2 cellular contexts compared by ENCODE assay signal in the genomic region with DNA sequence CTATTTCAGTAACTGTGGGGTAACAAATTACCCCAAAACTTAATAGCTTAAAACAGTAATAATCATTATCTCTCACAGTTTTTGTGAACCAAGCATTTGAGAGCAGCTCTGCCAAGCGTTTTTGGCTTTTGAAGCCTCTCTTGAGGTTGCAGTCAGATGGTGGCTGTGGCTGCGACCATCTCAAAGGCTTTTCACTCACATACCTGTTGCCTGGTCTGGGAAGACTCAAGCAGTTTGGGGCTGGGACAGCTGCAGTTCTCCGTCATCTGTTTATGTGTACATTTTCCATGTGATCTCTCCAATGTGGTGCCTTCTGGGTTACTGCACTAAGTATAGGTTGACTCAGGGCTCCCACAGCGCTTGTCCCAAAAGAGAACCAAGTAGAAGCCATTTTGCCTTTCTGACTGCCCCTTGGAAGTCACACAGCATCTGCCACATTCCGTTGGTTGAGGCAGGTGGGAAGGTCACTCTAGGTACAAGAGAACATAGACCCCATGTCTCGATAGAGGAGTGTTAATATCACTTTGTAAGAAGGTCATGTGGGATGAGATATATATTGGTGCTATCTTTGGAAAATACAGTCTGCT.
A peak's percentile ranks its signal among the peaks of the same experiment; 100 is the strongest.
TF ChIP-seq lines count a peak whose summit lies in the region.

No MANE protein-coding gene starts in this region.

TF ChIP-seq in HEK293, 187 proteins besides CTCF, POLR2A, EP300 and RAD21 (continued from another document):
- TF ChIP-seq, protein P1, sequence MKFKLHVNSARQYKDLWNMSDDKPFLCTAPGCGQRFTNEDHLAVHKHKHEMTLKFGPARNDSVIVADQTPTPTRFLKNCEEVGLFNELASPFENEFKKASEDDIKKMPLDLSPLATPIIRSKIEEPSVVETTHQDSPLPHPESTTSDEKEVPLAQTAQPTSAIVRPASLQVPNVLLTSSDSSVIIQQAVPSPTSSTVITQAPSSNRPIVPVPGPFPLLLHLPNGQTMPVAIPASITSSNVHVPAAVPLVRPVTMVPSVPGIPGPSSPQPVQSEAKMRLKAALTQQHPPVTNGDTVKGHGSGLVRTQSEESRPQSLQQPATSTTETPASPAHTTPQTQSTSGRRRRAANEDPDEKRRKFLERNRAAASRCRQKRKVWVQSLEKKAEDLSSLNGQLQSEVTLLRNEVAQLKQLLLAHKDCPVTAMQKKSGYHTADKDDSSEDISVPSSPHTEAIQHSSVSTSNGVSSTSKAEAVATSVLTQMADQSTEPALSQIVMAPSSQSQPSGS (tag by site-specific recombination; IDR thresholded peaks at IDR 0.05; ENCODE audit: low read depth): no peak

TF ChIP-seq in K562, 482 proteins besides CTCF, POLR2A, EP300 and RAD21 (continued from another document and continues in another):
- TF ChIP-seq, protein P2, sequence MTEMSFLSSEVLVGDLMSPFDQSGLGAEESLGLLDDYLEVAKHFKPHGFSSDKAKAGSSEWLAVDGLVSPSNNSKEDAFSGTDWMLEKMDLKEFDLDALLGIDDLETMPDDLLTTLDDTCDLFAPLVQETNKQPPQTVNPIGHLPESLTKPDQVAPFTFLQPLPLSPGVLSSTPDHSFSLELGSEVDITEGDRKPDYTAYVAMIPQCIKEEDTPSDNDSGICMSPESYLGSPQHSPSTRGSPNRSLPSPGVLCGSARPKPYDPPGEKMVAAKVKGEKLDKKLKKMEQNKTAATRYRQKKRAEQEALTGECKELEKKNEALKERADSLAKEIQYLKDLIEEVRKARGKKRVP (CRISPR knock-in tag; IDR thresholded peaks at IDR 0.05): peak; percentile 60; the same call in 1 of the 2 replicates
- TF ChIP-seq KLF6 (CRISPR knock-in tag; IDR thresholded peaks at IDR 0.05; ENCODE audit: borderline replicate concordance) (peak; percentile 68; the same call in 1 of the 2 replicates), ZNF76 (CRISPR knock-in tag; IDR thresholded peaks at IDR 0.05; ENCODE audit: borderline replicate concordance) (0 out of 2 replicates have a peak, but pooled peaks have one; percentile 71), MAZ (CRISPR knock-in tag; conservative IDR thresholded peaks at IDR 0.05 in 1 of 2, IDR thresholded peaks at IDR 0.05 in 1 of 2) (0 out of 4 replicates have a peak, but pooled peaks of 1 of the 2 experiments have one; percentile 32), E2F3 (CRISPR knock-in tag; IDR thresholded peaks at IDR 0.05) (peak; percentile 39; the same call in 1 of the 2 replicates), ZNF165 (CRISPR knock-in tag; IDR thresholded peaks at IDR 0.05; ENCODE audit: borderline replicate concordance) (peak; percentile 44; the same call in 1 of the 2 replicates), CXXC5 (CRISPR knock-in tag; IDR thresholded peaks at IDR 0.05) (peak; percentile 35), ZZZ3 (IDR thresholded peaks at IDR 0.05) (no peak), ZNF785 (CRISPR knock-in tag; IDR thresholded peaks at IDR 0.05) (no peak), ARNT (IDR thresholded peaks at IDR 0.05) (no peak), POLR3G (IDR thresholded peaks at IDR 0.05; ENCODE audit: extremely low read depth, insufficient read length, insufficient replicate concordance) (no peak), ELF4 (CRISPR knock-in tag; IDR thresholded peaks at IDR 0.05) (no peak), ZNF311 (CRISPR knock-in tag; IDR thresholded peaks at IDR 0.05) (peak; percentile 78), ZNF41 (CRISPR knock-in tag; conservative IDR thresholded peaks at IDR 0.05) (0 out of 2 replicates have a peak, but pooled peaks have one; percentile 45), NR4A1 (CRISPR knock-in tag; IDR thresholded peaks at IDR 0.05) (no peak), NR4A1 (tag; IDR thresholded peaks at IDR 0.05) (peak; percentile 61; the same call in 1 of the 2 replicates), ZFP1 (CRISPR knock-in tag; IDR thresholded peaks at IDR 0.05) (no peak), ZNF561 (CRISPR knock-in tag; conservative IDR thresholded peaks at IDR 0.05) (no peak), ZC3H8 (IDR thresholded peaks at IDR 0.05) (no peak), ZNF583 (CRISPR knock-in tag; IDR thresholded peaks at IDR 0.05) (peak; percentile 74; the same call in 1 of the 2 replicates), ZNF239 (CRISPR knock-in tag; IDR thresholded peaks at IDR 0.05) (peak; percentile 21; the same call in 1 of the 2 replicates), ZNF766 (CRISPR knock-in tag; conservative IDR thresholded peaks at IDR 0.05) (0 out of 2 replicates have a peak, but pooled peaks have one; percentile 30)
- TF ChIP-seq, protein P3, sequence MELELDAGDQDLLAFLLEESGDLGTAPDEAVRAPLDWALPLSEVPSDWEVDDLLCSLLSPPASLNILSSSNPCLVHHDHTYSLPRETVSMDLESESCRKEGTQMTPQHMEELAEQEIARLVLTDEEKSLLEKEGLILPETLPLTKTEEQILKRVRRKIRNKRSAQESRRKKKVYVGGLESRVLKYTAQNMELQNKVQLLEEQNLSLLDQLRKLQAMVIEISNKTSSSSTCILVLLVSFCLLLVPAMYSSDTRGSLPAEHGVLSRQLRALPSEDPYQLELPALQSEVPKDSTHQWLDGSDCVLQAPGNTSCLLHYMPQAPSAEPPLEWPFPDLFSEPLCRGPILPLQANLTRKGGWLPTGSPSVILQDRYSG (tag; conservative IDR thresholded peaks at IDR 0.05; ENCODE audit: low read depth): peak; percentile 80
- TF ChIP-seq, protein P4, sequence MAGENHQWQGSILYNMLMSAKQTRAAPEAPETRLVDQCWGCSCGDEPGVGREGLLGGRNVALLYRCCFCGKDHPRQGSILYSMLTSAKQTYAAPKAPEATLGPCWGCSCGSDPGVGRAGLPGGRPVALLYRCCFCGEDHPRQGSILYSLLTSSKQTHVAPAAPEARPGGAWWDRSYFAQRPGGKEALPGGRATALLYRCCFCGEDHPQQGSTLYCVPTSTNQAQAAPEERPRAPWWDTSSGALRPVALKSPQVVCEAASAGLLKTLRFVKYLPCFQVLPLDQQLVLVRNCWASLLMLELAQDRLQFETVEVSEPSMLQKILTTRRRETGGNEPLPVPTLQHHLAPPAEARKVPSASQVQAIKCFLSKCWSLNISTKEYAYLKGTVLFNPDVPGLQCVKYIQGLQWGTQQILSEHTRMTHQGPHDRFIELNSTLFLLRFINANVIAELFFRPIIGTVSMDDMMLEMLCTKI (IDR thresholded peaks at IDR 0.05; ENCODE audit: partially characterized antibody): no peak
- TF ChIP-seq, protein P5, sequence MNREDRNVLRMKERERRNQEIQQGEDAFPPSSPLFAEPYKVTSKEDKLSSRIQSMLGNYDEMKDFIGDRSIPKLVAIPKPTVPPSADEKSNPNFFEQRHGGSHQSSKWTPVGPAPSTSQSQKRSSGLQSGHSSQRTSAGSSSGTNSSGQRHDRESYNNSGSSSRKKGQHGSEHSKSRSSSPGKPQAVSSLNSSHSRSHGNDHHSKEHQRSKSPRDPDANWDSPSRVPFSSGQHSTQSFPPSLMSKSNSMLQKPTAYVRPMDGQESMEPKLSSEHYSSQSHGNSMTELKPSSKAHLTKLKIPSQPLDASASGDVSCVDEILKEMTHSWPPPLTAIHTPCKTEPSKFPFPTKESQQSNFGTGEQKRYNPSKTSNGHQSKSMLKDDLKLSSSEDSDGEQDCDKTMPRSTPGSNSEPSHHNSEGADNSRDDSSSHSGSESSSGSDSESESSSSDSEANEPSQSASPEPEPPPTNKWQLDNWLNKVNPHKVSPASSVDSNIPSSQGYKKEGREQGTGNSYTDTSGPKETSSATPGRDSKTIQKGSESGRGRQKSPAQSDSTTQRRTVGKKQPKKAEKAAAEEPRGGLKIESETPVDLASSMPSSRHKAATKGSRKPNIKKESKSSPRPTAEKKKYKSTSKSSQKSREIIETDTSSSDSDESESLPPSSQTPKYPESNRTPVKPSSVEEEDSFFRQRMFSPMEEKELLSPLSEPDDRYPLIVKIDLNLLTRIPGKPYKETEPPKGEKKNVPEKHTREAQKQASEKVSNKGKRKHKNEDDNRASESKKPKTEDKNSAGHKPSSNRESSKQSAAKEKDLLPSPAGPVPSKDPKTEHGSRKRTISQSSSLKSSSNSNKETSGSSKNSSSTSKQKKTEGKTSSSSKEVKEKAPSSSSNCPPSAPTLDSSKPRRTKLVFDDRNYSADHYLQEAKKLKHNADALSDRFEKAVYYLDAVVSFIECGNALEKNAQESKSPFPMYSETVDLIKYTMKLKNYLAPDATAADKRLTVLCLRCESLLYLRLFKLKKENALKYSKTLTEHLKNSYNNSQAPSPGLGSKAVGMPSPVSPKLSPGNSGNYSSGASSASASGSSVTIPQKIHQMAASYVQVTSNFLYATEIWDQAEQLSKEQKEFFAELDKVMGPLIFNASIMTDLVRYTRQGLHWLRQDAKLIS (CRISPR knock-in tag; IDR thresholded peaks at IDR 0.05): no peak
- TF ChIP-seq, protein P6, sequence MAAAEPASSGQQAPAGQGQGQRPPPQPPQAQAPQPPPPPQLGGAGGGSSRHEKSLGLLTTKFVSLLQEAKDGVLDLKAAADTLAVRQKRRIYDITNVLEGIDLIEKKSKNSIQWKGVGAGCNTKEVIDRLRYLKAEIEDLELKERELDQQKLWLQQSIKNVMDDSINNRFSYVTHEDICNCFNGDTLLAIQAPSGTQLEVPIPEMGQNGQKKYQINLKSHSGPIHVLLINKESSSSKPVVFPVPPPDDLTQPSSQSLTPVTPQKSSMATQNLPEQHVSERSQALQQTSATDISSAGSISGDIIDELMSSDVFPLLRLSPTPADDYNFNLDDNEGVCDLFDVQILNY (CRISPR knock-in tag; IDR thresholded peaks at IDR 0.05): no peak
- TF ChIP-seq, protein P7, sequence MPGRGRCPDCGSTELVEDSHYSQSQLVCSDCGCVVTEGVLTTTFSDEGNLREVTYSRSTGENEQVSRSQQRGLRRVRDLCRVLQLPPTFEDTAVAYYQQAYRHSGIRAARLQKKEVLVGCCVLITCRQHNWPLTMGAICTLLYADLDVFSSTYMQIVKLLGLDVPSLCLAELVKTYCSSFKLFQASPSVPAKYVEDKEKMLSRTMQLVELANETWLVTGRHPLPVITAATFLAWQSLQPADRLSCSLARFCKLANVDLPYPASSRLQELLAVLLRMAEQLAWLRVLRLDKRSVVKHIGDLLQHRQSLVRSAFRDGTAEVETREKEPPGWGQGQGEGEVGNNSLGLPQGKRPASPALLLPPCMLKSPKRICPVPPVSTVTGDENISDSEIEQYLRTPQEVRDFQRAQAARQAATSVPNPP (IDR thresholded peaks at IDR 0.05; ENCODE audit: borderline replicate concordance, insufficient read depth, insufficient read length): no peak
- TF ChIP-seq, protein P8, sequence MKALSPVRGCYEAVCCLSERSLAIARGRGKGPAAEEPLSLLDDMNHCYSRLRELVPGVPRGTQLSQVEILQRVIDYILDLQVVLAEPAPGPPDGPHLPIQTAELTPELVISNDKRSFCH (CRISPR knock-in tag; IDR thresholded peaks at IDR 0.05): no peak
- TF ChIP-seq, protein P8 (tag; IDR thresholded peaks at IDR 0.05): 0 out of 2 replicates have a peak, but pooled peaks have one; percentile 37
- TF ChIP-seq, protein P9, sequence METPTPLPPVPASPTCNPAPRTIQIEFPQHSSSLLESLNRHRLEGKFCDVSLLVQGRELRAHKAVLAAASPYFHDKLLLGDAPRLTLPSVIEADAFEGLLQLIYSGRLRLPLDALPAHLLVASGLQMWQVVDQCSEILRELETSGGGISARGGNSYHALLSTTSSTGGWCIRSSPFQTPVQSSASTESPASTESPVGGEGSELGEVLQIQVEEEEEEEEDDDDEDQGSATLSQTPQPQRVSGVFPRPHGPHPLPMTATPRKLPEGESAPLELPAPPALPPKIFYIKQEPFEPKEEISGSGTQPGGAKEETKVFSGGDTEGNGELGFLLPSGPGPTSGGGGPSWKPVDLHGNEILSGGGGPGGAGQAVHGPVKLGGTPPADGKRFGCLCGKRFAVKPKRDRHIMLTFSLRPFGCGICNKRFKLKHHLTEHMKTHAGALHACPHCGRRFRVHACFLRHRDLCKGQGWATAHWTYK (CRISPR knock-in tag; IDR thresholded peaks at IDR 0.05): peak; percentile 70; the same call in 1 of the 2 replicates
- TF ChIP-seq, protein P10, sequence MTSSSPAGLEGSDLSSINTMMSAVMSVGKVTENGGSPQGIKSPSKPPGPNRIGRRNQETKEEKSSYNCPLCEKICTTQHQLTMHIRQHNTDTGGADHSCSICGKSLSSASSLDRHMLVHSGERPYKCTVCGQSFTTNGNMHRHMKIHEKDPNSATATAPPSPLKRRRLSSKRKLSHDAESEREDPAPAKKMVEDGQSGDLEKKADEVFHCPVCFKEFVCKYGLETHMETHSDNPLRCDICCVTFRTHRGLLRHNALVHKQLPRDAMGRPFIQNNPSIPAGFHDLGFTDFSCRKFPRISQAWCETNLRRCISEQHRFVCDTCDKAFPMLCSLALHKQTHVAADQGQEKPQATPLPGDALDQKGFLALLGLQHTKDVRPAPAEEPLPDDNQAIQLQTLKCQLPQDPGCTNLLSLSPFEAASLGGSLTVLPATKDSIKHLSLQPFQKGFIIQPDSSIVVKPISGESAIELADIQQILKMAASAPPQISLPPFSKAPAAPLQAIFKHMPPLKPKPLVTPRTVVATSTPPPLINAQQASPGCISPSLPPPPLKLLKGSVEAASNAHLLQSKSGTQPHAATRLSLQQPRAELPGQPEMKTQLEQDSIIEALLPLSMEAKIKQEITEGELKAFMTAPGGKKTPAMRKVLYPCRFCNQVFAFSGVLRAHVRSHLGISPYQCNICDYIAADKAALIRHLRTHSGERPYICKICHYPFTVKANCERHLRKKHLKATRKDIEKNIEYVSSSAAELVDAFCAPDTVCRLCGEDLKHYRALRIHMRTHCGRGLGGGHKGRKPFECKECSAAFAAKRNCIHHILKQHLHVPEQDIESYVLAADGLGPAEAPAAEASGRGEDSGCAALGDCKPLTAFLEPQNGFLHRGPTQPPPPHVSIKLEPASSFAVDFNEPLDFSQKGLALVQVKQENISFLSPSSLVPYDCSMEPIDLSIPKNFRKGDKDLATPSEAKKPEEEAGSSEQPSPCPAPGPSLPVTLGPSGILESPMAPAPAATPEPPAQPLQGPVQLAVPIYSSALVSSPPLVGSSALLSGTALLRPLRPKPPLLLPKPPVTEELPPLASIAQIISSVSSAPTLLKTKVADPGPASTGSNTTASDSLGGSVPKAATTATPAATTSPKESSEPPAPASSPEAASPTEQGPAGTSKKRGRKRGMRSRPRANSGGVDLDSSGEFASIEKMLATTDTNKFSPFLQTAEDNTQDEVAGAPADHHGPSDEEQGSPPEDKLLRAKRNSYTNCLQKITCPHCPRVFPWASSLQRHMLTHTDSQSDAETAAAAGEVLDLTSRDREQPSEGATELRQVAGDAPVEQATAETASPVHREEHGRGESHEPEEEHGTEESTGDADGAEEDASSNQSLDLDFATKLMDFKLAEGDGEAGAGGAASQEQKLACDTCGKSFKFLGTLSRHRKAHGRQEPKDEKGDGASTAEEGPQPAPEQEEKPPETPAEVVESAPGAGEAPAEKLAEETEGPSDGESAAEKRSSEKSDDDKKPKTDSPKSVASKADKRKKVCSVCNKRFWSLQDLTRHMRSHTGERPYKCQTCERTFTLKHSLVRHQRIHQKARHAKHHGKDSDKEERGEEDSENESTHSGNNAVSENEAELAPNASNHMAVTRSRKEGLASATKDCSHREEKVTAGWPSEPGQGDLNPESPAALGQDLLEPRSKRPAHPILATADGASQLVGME (CRISPR knock-in tag; IDR thresholded peaks at IDR 0.05): 0 out of 2 replicates have a peak, but pooled peaks have one; percentile 54
- TF ChIP-seq, protein P11, sequence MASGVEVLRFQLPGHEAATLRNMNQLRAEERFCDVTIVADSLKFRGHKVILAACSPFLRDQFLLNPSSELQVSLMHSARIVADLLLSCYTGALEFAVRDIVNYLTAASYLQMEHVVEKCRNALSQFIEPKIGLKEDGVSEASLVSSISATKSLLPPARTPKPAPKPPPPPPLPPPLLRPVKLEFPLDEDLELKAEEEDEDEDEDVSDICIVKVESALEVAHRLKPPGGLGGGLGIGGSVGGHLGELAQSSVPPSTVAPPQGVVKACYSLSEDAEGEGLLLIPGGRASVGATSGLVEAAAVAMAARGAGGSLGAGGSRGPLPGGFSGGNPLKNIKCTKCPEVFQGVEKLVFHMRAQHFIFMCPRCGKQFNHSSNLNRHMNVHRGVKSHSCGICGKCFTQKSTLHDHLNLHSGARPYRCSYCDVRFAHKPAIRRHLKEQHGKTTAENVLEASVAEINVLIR (CRISPR knock-in tag; IDR thresholded peaks at IDR 0.05): 0 out of 2 replicates have a peak, but pooled peaks have one; percentile 7
